8 cellular contexts compared by ENCODE assay signal in the genomic region with DNA sequence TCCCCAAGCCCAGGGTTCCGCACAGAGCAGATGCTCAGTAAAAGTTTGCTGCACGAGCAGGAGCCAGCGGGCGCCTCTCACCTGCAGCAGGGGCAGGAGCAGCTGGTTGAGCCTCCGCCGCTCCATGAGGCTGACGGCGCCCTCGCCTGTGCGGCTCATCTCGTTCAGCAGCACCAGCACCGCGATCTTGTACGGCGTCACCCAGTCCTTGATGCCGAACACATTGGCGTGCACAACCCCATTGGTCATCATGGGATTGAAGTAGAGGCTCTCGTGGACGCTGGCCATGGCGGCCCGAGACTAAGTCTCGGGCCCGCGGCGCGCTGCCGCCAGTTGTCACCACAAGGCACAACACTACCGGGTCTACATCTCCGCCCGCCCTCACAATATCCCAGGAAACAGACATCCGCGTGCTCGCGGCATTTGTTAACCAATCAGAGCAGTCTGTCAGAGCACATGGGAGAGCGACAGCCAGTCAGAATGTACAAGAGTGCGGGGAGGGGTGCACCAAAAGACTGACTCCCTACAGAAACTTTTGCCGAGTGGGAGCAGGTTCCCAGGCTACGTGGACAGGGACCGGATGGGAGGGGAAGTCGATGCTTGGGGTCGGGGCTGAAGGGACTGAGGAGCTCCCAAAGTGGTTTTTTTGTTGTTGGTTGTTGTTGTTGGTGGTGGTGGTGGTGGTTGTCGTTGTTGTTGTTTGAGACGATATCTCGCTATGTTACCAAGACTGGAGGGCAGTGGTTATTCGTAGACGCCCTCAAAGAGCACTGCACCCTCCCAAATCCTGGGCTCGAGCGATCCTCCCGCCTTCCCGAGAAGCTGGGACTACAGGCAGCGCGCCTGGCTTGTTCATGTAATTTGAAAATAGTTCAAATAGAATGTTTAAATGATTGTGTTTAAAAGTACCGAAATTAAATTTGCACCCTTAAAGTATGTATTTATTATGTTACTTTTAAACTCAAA. TPM values are rescaled to one million over a fixed set of nuclear protein-coding genes. Genes with fewer than 3 reads are reported as not detected.
A peak's percentile ranks its signal among the peaks of the same experiment; 100 is the strongest.
DNase-seq lines count a peak whose midpoint lies in the region; ATAC-seq and TF ChIP-seq lines count a peak whose summit lies in the region.

A gene with protein sequence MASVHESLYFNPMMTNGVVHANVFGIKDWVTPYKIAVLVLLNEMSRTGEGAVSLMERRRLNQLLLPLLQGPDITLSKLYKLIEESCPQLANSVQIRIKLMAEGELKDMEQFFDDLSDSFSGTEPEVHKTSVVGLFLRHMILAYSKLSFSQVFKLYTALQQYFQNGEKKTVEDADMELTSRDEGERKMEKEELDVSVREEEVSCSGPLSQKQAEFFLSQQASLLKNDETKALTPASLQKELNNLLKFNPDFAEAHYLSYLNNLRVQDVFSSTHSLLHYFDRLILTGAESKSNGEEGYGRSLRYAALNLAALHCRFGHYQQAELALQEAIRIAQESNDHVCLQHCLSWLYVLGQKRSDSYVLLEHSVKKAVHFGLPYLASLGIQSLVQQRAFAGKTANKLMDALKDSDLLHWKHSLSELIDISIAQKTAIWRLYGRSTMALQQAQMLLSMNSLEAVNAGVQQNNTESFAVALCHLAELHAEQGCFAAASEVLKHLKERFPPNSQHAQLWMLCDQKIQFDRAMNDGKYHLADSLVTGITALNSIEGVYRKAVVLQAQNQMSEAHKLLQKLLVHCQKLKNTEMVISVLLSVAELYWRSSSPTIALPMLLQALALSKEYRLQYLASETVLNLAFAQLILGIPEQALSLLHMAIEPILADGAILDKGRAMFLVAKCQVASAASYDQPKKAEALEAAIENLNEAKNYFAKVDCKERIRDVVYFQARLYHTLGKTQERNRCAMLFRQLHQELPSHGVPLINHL (minus strand): TSS at position 359 of the 966 bp plus-strand sequence. CDS start 71 bp downstream, at position 288.

- TF ChIP-seq CTCF in IMR-90 (conservative IDR thresholded peaks at IDR 0.05; ENCODE audit: low read depth, low read length): no peak

- H3K14ac ChIP-seq in IMR-90 (replicated peaks; ENCODE audit: low read depth, low read length): peak within 1 kb of the TSS; percentile 94

- H4K20me1 ChIP-seq in IMR-90 (ENCODE audit: insufficient read depth, low read length): no peaks in the 10 kb centered on the region

- no peaks in the 10 kb centered on the region for H3K9me3 ChIP-seq in IMR-90 (ENCODE audit: control insufficient read depth, insufficient read depth, low read length)

- DNase-seq in DMS 273 treated with DMSO at 0.1 percent for 48 hours (lab: John Stamatoyannopoulos, UW) (peak; percentile 97), IMR-90 (peak; percentile 99), OCI-M1 (lab: John Stamatoyannopoulos, UW) (peak; percentile 98), activated T-cell treated with anti-CD3 and anti-CD28 coated beads for 24 hours (ENCODE audit: low read depth) (peak; percentile 86), epidermal melanocyte (ENCODE audit: insufficient read length, low spot score) (peak; percentile 90), middle frontal gyrus (ENCODE audit: extremely low spot score, low spot score) (peak; percentile 96)
- DNase-seq in stimulated activated CD8-positive, alpha-beta memory T cell treated with anti-CD3 and anti-CD28 coated beads, Interleukin-2, amount 100 ng/mL, for 48 hours (ENCODE audit: low read depth in 2 of 2): peak; percentile 74 to 83

- 0 out of 2 replicates have a peak, but pooled peaks have one; percentile 16 for TF ChIP-seq RAD21 in IMR-90 (IDR thresholded peaks at IDR 0.05; ENCODE audit: low read length)

- peak within 1 kb of the TSS; percentile 86 for H3K56ac ChIP-seq in IMR-90 (ENCODE audit: extremely low read depth, insufficient read depth, low read length)

- H3K18ac ChIP-seq in IMR-90 (ENCODE audit: low read depth, low read length): peak within 1 kb of the TSS; percentile 25

- H2AK9ac ChIP-seq in IMR-90 (replicated peaks; ENCODE audit: low read depth, low read length, poor library complexity): peak within 1 kb of the TSS; percentile 97

- H3K9me1 ChIP-seq in IMR-90 (ENCODE audit: insufficient read depth, low read length): no peaks in the 10 kb centered on the region

- peak within 1 kb of the TSS; percentile 7; the same call in 1 of the 2 replicates for H2BK20ac ChIP-seq in IMR-90 (ENCODE audit: low read depth, low read length)

- peak within 1 kb of the TSS; percentile 94 for H3K9ac ChIP-seq in IMR-90 (ENCODE audit: low read depth, low read length)

- BruUV-seq in IMR-90 (replicated peaks; lab: Mats Ljungman, UMichigan): no TSS peak

- peak within 1 kb of the TSS; percentile 80 for H3K23ac ChIP-seq in IMR-90 (ENCODE audit: low read depth, low read length)

- peak within 1 kb of the TSS; percentile 73 for H3K4me2 ChIP-seq in IMR-90 (ENCODE audit: low read depth, low read length)

- peaks cover 4 to 32% of the 10 kb centered on the region in 2 experiments for H3K79me1 ChIP-seq in IMR-90 (ENCODE audit: low read depth in 1 of 2, low read length in 2 of 2)

- CTCF ChIA-PET in IMR-90 (lab: Yijun Ruan, JAX): interaction anchor here (0.6 to 1.6 kb wide), 3 partner anchors 17 to 1085 kb away, joined by 3 to 7 read pairs (median 3); a partner anchor contains a TSS

- peak within 1 kb of the TSS; percentile 78 for H3K27ac ChIP-seq in IMR-90 (ENCODE audit: insufficient read depth, low read length)

- no peaks in the 10 kb centered on the region for H3K27me3 ChIP-seq in IMR-90 (ENCODE audit: control insufficient read depth, insufficient read depth, low read length)

- intact Hi-C loops in IMR-90 (cut with micrococcal nuclease): loop anchor here (1.0 kb wide), 1 partner anchor 48 kb away; a partner anchor contains a TSS

- POLR2A ChIA-PET in IMR-90 (lab: Charles Lee; ENCODE audit: unreplicated experiment): interaction anchor here (0.5 to 1.2 kb wide), 7 partner anchors 13 to 389 kb away, joined by 3 to 8 read pairs (median 4); a partner anchor contains a TSS

- 1% methylated on average over 22 of the region's 53 CpGs; no CpG with 5 or more reads in 1 of the 2 experiments for WGBS in IMR-90 (ENCODE audit: extremely low coverage in 2 of 2, insufficient read length in 1 of 2), 2 experiments

- H3K4me1 ChIP-seq in IMR-90 (ENCODE audit: control insufficient read depth, insufficient read depth, low read length): no peaks in the 10 kb centered on the region

- peak within 1 kb of the TSS; percentile 84 for H3K4ac ChIP-seq in IMR-90 (ENCODE audit: low read depth, low read length)

- peak within 1 kb of the TSS; percentile 79 to 98 for H4K8ac ChIP-seq in IMR-90 (ENCODE audit: low read depth in 2 of 2, low read length in 2 of 2)

- peak within 1 kb of the TSS; percentile 97 for H2AFZ ChIP-seq in IMR-90 (replicated peaks; ENCODE audit: low read length, poor library complexity)

- H2BK5ac ChIP-seq in IMR-90 (ENCODE audit: low read depth, low read length, poor library complexity, severe bottlenecking): peak within 1 kb of the TSS; percentile 82

- H4K91ac ChIP-seq in IMR-90 (ENCODE audit: insufficient read depth, low read depth, low read length): peak within 1 kb of the TSS; percentile 94

- in situ Hi-C loops in IMR-90 (cut with MboI; ENCODE audit: low sequenced_read_pairs): loop anchor here (5.0 kb wide), 1 partner anchor 40 kb away; no protein-coding TSS in a partner anchor

- dilution Hi-C loops in IMR-90 (cut with HindIII; ENCODE audit: low sequenced_read_pairs, unreplicated experiment): no loop called here

- H2BK15ac ChIP-seq in IMR-90 (ENCODE audit: low read depth, low read length): peak within 1 kb of the TSS; percentile 43; the same call in 1 of the 3 replicates

- peak within 1 kb of the TSS; percentile 34; the same call in 1 of the 2 replicates for H2BK120ac ChIP-seq in IMR-90 (ENCODE audit: low read depth, low read length)

- ATAC-seq in GM21528 (IDR thresholded peaks at IDR 0.05; ENCODE audit: low FRiP score, unreplicated experiment) (peak; percentile 89), IMR-90 (ENCODE audit: low read depth) (peak; percentile 99)

- TF ChIP-seq POLR2A in IMR-90 (IDR thresholded peaks at IDR 0.05; ENCODE audit: low read depth, low read length): peak; percentile 92

- H2AK5ac ChIP-seq in IMR-90 (ENCODE audit: low read depth, low read length): peak within 1 kb of the TSS; percentile 93

- H3K36me3 ChIP-seq in IMR-90 (ENCODE audit: control insufficient read depth, insufficient read depth, low read length): no peaks in the 10 kb centered on the region; the same call in 1 of the 2 replicates

- H3K4me3 ChIP-seq in IMR-90 (ENCODE audit: insufficient read depth, low read depth, low read length): peak within 1 kb of the TSS; percentile 77

- peak within 1 kb of the TSS; percentile 66 for H4K5ac ChIP-seq in IMR-90 (ENCODE audit: low read depth, low read length)

TF ChIP-seq in IMR-90, 13 proteins besides CTCF, POLR2A, EP300 and RAD21 (continues in another document):
- TF ChIP-seq MXI1 (IDR thresholded peaks at IDR 0.05; ENCODE audit: borderline replicate concordance, low read depth, low read length) (peak; percentile 83), NFE2L2 (IDR thresholded peaks at IDR 0.05; ENCODE audit: low read depth, low read length) (no peak), FOS (IDR thresholded peaks at IDR 0.05; ENCODE audit: low read depth, low read length) (peak; percentile 46; the same call in 1 of the 2 replicates), RFX5 (IDR thresholded peaks at IDR 0.05; ENCODE audit: low read depth, low read length) (no peak), BHLHE40 (IDR thresholded peaks at IDR 0.05; ENCODE audit: low read depth, low read length) (peak; percentile 43; the same call in 1 of the 2 replicates), CEBPB (IDR thresholded peaks at IDR 0.05; ENCODE audit: low read depth, low read length) (no peak), MAFK (IDR thresholded peaks at IDR 0.05; ENCODE audit: low read depth, low read length) (0 out of 2 replicates have a peak, but pooled peaks have one; percentile 4), RCOR1 (IDR thresholded peaks at IDR 0.05; ENCODE audit: insufficient replicate concordance, low read length) (no peak), CHD1 (IDR thresholded peaks at IDR 0.05; ENCODE audit: low read depth, low read length) (no peak)
- TF ChIP-seq, protein P1, sequence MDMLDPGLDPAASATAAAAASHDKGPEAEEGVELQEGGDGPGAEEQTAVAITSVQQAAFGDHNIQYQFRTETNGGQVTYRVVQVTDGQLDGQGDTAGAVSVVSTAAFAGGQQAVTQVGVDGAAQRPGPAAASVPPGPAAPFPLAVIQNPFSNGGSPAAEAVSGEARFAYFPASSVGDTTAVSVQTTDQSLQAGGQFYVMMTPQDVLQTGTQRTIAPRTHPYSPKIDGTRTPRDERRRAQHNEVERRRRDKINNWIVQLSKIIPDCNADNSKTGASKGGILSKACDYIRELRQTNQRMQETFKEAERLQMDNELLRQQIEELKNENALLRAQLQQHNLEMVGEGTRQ (IDR thresholded peaks at IDR 0.05; ENCODE audit: low read depth, low read length): peak; percentile 98

RNA-seq across cellular contexts. Expression of the gene that starts here (rescaled TPM):
- 174 and 211 TPM in 2 replicates for total RNA-seq in IMR-90 (2012; rRNA removed)
- 156 and 157 TPM in 2 replicates for polyA plus RNA-seq in IMR-90 (2012; rRNA removed)
- 79.4 and 84.8 TPM in 2 replicates for polyA plus RNA-seq in IMR-90 (2012; cell fraction: cytosol; rRNA removed)
- 288 and 476 TPM in 2 replicates for polyA plus RNA-seq in IMR-90 (2012; cell fraction: nucleus; rRNA removed; ENCODE audit: low replicate concordance)

Comparison
In these comparisons a context has a peak if more than half of its experiments do, and no peak if none do; other contexts are left out.
1. Peak in every context shown above with its lines: DNase-seq, ATAC-seq, H3K4me3 ChIP-seq and H3K27ac ChIP-seq.